ENCODE assay signal across 8 cellular contexts in the genomic region with DNA sequence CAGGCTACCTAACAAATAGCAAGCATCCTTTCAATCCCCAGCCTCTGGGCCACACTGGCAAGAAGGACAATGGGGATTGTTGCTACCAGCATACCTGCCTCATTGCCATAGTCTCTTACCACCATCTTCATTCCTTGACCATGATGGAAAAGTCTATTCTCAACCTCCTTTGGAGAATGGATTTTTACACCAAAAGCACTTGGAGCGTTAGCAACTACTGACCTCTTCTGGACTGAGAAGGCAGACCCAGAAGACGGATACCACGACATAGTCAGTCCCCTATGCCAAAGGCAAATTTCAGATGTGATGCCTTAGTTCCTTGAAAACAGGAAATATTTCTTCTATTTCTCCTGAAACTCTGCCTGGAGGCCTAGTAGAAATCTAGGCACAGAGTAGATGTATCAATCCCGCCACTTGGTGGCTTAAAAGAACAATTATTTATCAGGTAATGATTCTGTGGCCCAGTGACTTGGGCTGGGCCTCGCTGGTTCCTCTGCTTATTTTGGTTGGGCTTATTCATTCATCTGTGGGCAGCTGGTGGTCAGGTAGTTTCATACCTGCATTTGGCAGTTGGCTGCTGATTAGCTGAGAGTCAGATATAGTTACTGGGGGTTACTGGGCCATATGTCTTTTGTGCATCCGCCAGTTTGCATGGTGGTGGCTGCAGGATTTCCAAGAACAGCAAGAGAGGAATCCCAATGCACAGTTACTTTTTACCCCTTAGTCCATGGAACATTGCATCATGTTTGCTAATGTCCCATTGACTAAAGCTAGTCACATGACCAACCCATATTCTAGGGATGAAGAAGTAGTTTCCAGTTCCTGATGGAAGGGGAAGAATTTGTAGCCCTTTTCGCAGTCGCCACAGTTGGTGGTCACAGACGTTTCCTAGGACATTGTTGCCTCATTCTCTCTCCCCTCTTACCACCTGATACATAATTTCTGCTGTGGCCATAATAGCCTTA.
DNase-seq lines count a peak whose midpoint lies in the region; ATAC-seq, FAIRE-seq and TF ChIP-seq lines count a peak whose summit lies in the region.

No MANE protein-coding gene starts in this region.

- 0 out of 2 replicates have a peak, but pooled peaks cover 7% of the 10 kb centered on the region for H3F3A ChIP-seq in SU-DHL-6 (ENCODE audit: insufficient read depth)

- no peak for DNase-seq in AG04449 (ENCODE audit: low read depth, low spot score)
- DNase-seq in GM19239 (ENCODE audit: insufficient read length, low spot score), result no peak
- DNase-seq in iris pigment epithelial cell (ENCODE audit: low read depth), result peak; percentile 17
- DNase-seq in sigmoid colon, result no peak
- no peak for DNase-seq in DMS153 treated with DMSO at 0.1 percent for 48 hours (lab: John Stamatoyannopoulos, UW; ENCODE audit: unreplicated experiment)
- no peak for DNase-seq in Kasumi-1 (lab: John Stamatoyannopoulos, UW)

- H3K9me2 ChIP-seq in SU-DHL-6 (replicated peaks; ENCODE audit: insufficient read depth, low read length), result no peaks in the 10 kb centered on the region

- WGBS in sigmoid colon, 2 donors, result 79 to 82% methylated on average over 9 of the region's 9 CpGs

- H3K27me3 ChIP-seq in SU-DHL-6 (ENCODE audit: low read length) (no peaks in the 10 kb centered on the region), sigmoid colon (peaks cover 0 to 15% (median 0%) of the 10 kb centered on the region in 3 donors)

- peak; percentile 79 for FAIRE-seq in GM19239 (lab: Jason Lieb, UNC)

- peak overlapping the region; percentile 14 for H3K27ac ChIP-seq in SU-DHL-6 (ENCODE audit: low read depth, low read length)
- H3K27ac ChIP-seq in sigmoid colon, result no peak overlapping the region

- no peaks in the 10 kb centered on the region; the same call in 1 of the 2 replicates for H3K9me3 ChIP-seq in SU-DHL-6 (ENCODE audit: insufficient read depth, low read length)
- no peaks in the 10 kb centered on the region for H3K9me3 ChIP-seq in sigmoid colon

- H3K4me3 ChIP-seq in AG04449 (ENCODE audit: low read depth, low read length), result no peak overlapping the region
- peak overlapping the region; percentile 4 for H3K4me3 ChIP-seq in SU-DHL-6 (ENCODE audit: insufficient read depth, low read length, poor library complexity, severe bottlenecking)
- no peak overlapping the region for H3K4me3 ChIP-seq in sigmoid colon

- CTCF ChIA-PET in AG04449 (lab: Yijun Ruan, JAX), result interaction anchor here (0.9 to 1.8 kb wide), 4 partner anchors 286 to 905 kb away, joined by 3 to 8 read pairs (median 6); no protein-coding TSS in a partner anchor

- H3K4me2 ChIP-seq in SU-DHL-6 (ENCODE audit: low read depth, low read length, poor library complexity, severe bottlenecking), result peak overlapping the region; percentile 57

- H2AFZ ChIP-seq in SU-DHL-6 (ENCODE audit: low read depth, low read length, severe bottlenecking), result no peak overlapping the region

- POLR2A ChIA-PET in AG04449 (lab: Yijun Ruan, JAX), result no interaction called here

- H4K20me1 ChIP-seq in SU-DHL-6 (ENCODE audit: low read depth, low read length), result no peaks in the 10 kb centered on the region

- H3K36me3 ChIP-seq in SU-DHL-6 (ENCODE audit: low read length) (no peaks in the 10 kb centered on the region), sigmoid colon (no peaks in the 10 kb centered on the region)

- no peak for TF ChIP-seq EP300 in sigmoid colon (IDR thresholded peaks at IDR 0.05)

- TF ChIP-seq CTCF in AG04449 (IDR thresholded peaks at IDR 0.05; ENCODE audit: insufficient read depth, low read length, missing control alignments), result peak; percentile 44
- no peak for TF ChIP-seq CTCF in SU-DHL-6 (IDR thresholded peaks at IDR 0.05; ENCODE audit: insufficient read depth, low read length, poor library complexity, severe bottlenecking)
- peak in 2 of 4 experiments; percentile 12 to 15 for TF ChIP-seq CTCF in sigmoid colon (IDR thresholded peaks at IDR 0.05)

- no peak for TF ChIP-seq POLR2A in sigmoid colon (IDR thresholded peaks at IDR 0.05)

- intact Hi-C loops in sigmoid colon (cut with DNase I), result no loop called here

- no peak overlapping the region for H3K9ac ChIP-seq in SU-DHL-6 (ENCODE audit: low read length)

- H3K79me2 ChIP-seq in SU-DHL-6 (ENCODE audit: insufficient read depth, low read length), result no peaks in the 10 kb centered on the region

- no peak for ATAC-seq in GM18520 (IDR thresholded peaks at IDR 0.05; ENCODE audit: unreplicated experiment)

- H3K4me1 ChIP-seq in sigmoid colon, result no peaks in the 10 kb centered on the region
